In genomic region chr11:45042560-45042959, GRCh38 we compare ENCODE assay signal across 20 cellular contexts.
A peak's percentile ranks its signal among the peaks of the same experiment; 100 is the strongest.
DNase-seq lines count a peak whose midpoint lies in the region; ATAC-seq, FAIRE-seq and TF ChIP-seq lines count a peak whose summit lies in the region.
"Had no signal": no experiment of that assay in that cellular context is flagged by ENCODE, and none has a peak within 500 bp of the region (broad histone marks: within the 10 kb centered on the region; RNA-seq: fewer than 3 reads in every experiment).

No MANE protein-coding gene starts in this region.

- peaks cover 14 to 35% (median 21%) of the 10 kb centered on the region in 5 experiments for H3K9me3 Mint-ChIP-seq in brain
- H3K9me3 Mint-ChIP-seq: activated T-helper 2 cell treated with anti-CD3 and anti-CD28 coated beads, Interferon-gamma antibody, Interleukin-2, Interleukin-4, amounts not matched to agents 10 μg/mL and 5 μg/mL and 100 μg/mL, durations not matched to agents 14 hours and 24 hours and 36 hours had no signal

- H3K4me3 ChIP-seq in AG10803 (ENCODE audit: low read length): no peak overlapping the region
- H3K4me3 ChIP-seq: BLaER1, gastrocnemius medialis had no signal

- peak overlapping the region in 4 of 5 experiments; percentile 88 to 99 (median 92) for H3K27ac Mint-ChIP-seq in brain
- H3K27ac Mint-ChIP-seq: activated T-helper 2 cell treated with anti-CD3 and anti-CD28 coated beads, Interferon-gamma antibody, Interleukin-2, Interleukin-4, amounts not matched to agents 10 μg/mL and 5 μg/mL and 100 μg/mL, durations not matched to agents 14 hours and 24 hours and 36 hours; stimulated activated effector memory CD8-positive, alpha-beta T cell treated with anti-CD3 and anti-CD28 coated beads, Interleukin-12 subunit alpha, Interleukin-12 subunit beta, amount 100 ng/mL, for 72 hours had no signal

- FAIRE-seq in H54 (lab: Jason Lieb, UNC): peak; percentile 64
- FAIRE-seq: astrocyte, GM18507 had no signal

- H3K4me1 Mint-ChIP-seq in brain: peaks cover 53% of the 10 kb centered on the region

- peaks cover 4% of the 10 kb centered on the region for H3K36me3 Mint-ChIP-seq in brain
- H3K36me3 Mint-ChIP-seq: stimulated activated effector memory CD8-positive, alpha-beta T cell treated with anti-CD3 and anti-CD28 coated beads, Interleukin-12 subunit alpha, Interleukin-12 subunit beta, amount 100 ng/mL, for 72 hours had no signal

- no peak for TF ChIP-seq POLR2A in H54 (IDR thresholded peaks at IDR 0.05; ENCODE audit: low read depth, low read length)

- peaks cover 7% of the 10 kb centered on the region for H3K27me3 Mint-ChIP-seq in brain

- TF ChIP-seq CTCF in AG10803 (conservative IDR thresholded peaks at IDR 0.05; ENCODE audit: low read length) (no peak), brain (conservative IDR thresholded peaks at IDR 0.05) (no peak)

- H3K4me3 Mint-ChIP-seq in brain: no peak overlapping the region
- H3K4me3 Mint-ChIP-seq: stimulated activated effector memory CD8-positive, alpha-beta T cell treated with anti-CD3 and anti-CD28 coated beads, Interleukin-12 subunit alpha, Interleukin-12 subunit beta, amount 100 ng/mL, for 72 hours had no signal

- DNase-seq in AG10803 (ENCODE audit: low read depth) (peak; percentile 37), H54 (ENCODE audit: insufficient read length, low spot score) (peak; percentile 82), kidney tubule cell (ENCODE audit: low spot score) (peak; percentile 4), GM19238 (ENCODE audit: insufficient read length, low spot score) (no peak)
- DNase-seq: activated CD4-positive, alpha-beta T cell treated with anti-CD3 and anti-CD28 coated beads, Interleukin-2, amount 50 U/mL, for 4 hours; GDM1; H7; NCI-H510A treated with DMSO at 0.1 percent for 48 hours; SHP77; stimulated activated CD4-positive, alpha-beta T cell treated with anti-CD3 and anti-CD28 coated beads, Interleukin-4, amount 100 ng/mL, for 1 hour had no signal

- ATAC-seq in HG03571 (IDR thresholded peaks at IDR 0.05; ENCODE audit: unreplicated experiment): no peak
- no peak for ATAC-seq in GM21447 (IDR thresholded peaks at IDR 0.05; ENCODE audit: unreplicated experiment)
- ATAC-seq in HG03025 (IDR thresholded peaks at IDR 0.05; ENCODE audit: low FRiP score, unreplicated experiment): no peak
- ATAC-seq: stimulated activated effector memory CD8-positive, alpha-beta T cell treated with anti-CD3 and anti-CD28 coated beads, Interleukin-12 subunit alpha, Interleukin-12 subunit beta, amount 100 ng/mL, for 72 hours had no signal
